In the genomic region with DNA sequence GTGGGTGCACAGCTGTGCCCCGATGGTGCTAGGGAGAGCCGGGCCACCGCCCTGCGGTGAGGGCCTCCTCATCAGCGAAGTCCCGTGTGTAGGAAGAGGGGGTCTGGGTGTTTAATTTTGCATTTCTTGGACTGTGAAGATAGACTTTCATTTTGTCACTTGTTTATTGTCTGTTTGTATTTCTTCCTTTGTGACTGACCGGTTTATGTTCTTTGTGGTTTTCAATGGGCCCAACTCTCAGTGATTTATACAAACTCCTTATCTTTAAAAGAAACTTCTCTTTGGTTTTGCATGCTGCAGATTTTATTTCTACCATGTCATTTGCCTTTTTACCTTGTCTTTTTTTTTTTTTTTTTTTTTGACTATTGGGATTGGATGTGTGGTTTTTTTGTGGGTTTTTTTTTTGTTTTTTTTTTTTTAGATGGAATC, we compare ENCODE assay signal across 12 cellular contexts.
DNase-seq lines count a peak whose midpoint lies in the region; ATAC-seq and TF ChIP-seq lines count a peak whose summit lies in the region.
"Had no signal": no experiment of that assay in that cellular context is flagged by ENCODE, and none has a peak within 500 bp of the region (broad histone marks: within the 10 kb centered on the region; RNA-seq: fewer than 3 reads in every experiment).

No MANE protein-coding gene starts in this region.

- peak overlapping the region in 1 of 2 experiments; percentile 68 for H2BK12ac ChIP-seq in mesenchymal stem cell (ENCODE audit: low read length in 2 of 2)

- CTCF ChIA-PET in HEK293T (lab: Yijun Ruan, JAX), result no interaction called here

- peak overlapping the region; percentile 67 for H2AK5ac ChIP-seq in mesenchymal stem cell (ENCODE audit: low read length, severe bottlenecking)

- H3K4me1 Mint-ChIP-seq in chondrocyte (ENCODE audit: low read depth), result peaks cover 46% of the 10 kb centered on the region

- peaks cover 9% of the 10 kb centered on the region for H3K36me3 Mint-ChIP-seq in chondrocyte (ENCODE audit: low read depth)
- H3K36me3 Mint-ChIP-seq: naive B cell had no signal

- H3K9ac ChIP-seq in mesenchymal stem cell (ENCODE audit: low read length), result peak overlapping the region; percentile 69

- H3K36me3 ChIP-seq in mesenchymal stem cell (ENCODE audit: control insufficient read depth in 1 of 2, insufficient read depth in 2 of 2, low read depth in 1 of 2, low read length in 2 of 2) (peaks cover 7 to 72% of the 10 kb centered on the region in 2 experiments), tibial artery (peaks cover 20 to 26% (median 23%) of the 10 kb centered on the region in 3 donors)

- H2BK15ac ChIP-seq in mesenchymal stem cell (ENCODE audit: low read depth, poor library complexity, severe bottlenecking), result no peak overlapping the region

- POLR2A ChIA-PET in HEK293T (lab: Yijun Ruan, JAX), result no interaction called here

- H4K8ac ChIP-seq in mesenchymal stem cell (ENCODE audit: low read length), result peak overlapping the region; percentile 71

- DNase-seq in HEK293T (ENCODE audit: extremely low spot score), result no peak
- peak; percentile 61 for DNase-seq in chondrocyte (ENCODE audit: low spot score)
- peak; percentile 81 for DNase-seq in mesenchymal stem cell
- no peak for DNase-seq in tibial artery
- no peak for DNase-seq in NCI-H510A treated with DMSO at 0.1 percent for 48 hours (lab: John Stamatoyannopoulos, UW)
- DNase-seq in stimulated activated CD4-positive, alpha-beta T cell treated with anti-CD3 and anti-CD28 coated beads, Interleukin-12 subunit alpha, Interleukin-12 subunit beta, amount 100 ng/mL, for 4 hours, result no peak
- no peak for DNase-seq in C1 segment of cervical spinal cord (lab: John Stamatoyannopoulos, UW)
- DNase-seq: activated CD4-positive, alpha-beta memory T cell treated with anti-CD3 and anti-CD28 coated beads, Interleukin-2, amount 10 ng/mL, durations not matched to agents 7 days and 5 days; naive B cell; NCI-H1694; SHP77 had no signal

- H3K4me2 ChIP-seq in mesenchymal stem cell (ENCODE audit: low read length, poor library complexity, severe bottlenecking), result peak overlapping the region; percentile 39

- H4K91ac ChIP-seq in mesenchymal stem cell (ENCODE audit: low read length), result no peak overlapping the region

- H2BK120ac ChIP-seq in mesenchymal stem cell (ENCODE audit: low read depth, low read length), result no peak overlapping the region

- peak overlapping the region; percentile 97 for H3K27ac Mint-ChIP-seq in chondrocyte (ENCODE audit: unreplicated experiment)
- H3K27ac Mint-ChIP-seq: activated CD4-positive, alpha-beta memory T cell treated with anti-CD3 and anti-CD28 coated beads, Interleukin-2, amount 10 ng/mL, durations not matched to agents 7 days and 5 days had no signal

- H3K4me3 Mint-ChIP-seq in chondrocyte (ENCODE audit: unreplicated experiment), result no peak overlapping the region
- H3K4me3 Mint-ChIP-seq: activated CD4-positive, alpha-beta memory T cell treated with anti-CD3 and anti-CD28 coated beads, Interleukin-2, amount 10 ng/mL, durations not matched to agents 7 days and 5 days; naive B cell had no signal

- no peak overlapping the region for H2AFZ ChIP-seq in mesenchymal stem cell (ENCODE audit: low read depth, low read length)

- H3K9me3 Mint-ChIP-seq in chondrocyte (ENCODE audit: low read depth), result no peaks in the 10 kb centered on the region

- H3K4me1 ChIP-seq in mesenchymal stem cell (ENCODE audit: control insufficient read depth, insufficient read depth, low read depth, low read length) (peaks cover 72% of the 10 kb centered on the region), tibial artery (peaks cover 0 to 82% (median 47%) of the 10 kb centered on the region in 4 donors)

- H3K79me1 ChIP-seq in mesenchymal stem cell (replicated peaks; ENCODE audit: low read length, poor library complexity, severe bottlenecking), result peaks cover 20% of the 10 kb centered on the region

- no peak overlapping the region for H3K4ac ChIP-seq in mesenchymal stem cell (ENCODE audit: low read depth in 1 of 2, low read length in 2 of 2)

- H3K14ac ChIP-seq in mesenchymal stem cell (ENCODE audit: low read length in 2 of 2), result no peak overlapping the region

- H3K9me3 ChIP-seq in mesenchymal stem cell (ENCODE audit: control insufficient read depth, low read length), result no peaks in the 10 kb centered on the region
- no peaks in the 10 kb centered on the region for H3K9me3 ChIP-seq in tibial artery

- WGBS in mesenchymal stem cell, result 35% methylated on average over 3 of the region's 7 CpGs

- H3K27me3 ChIP-seq in mesenchymal stem cell (ENCODE audit: control insufficient read depth in 1 of 2, insufficient read depth in 1 of 2, low read length in 2 of 2) (no peaks in the 10 kb centered on the region), tibial artery (no peaks in the 10 kb centered on the region)

- H3K27ac ChIP-seq in mesenchymal stem cell (ENCODE audit: low read length, poor library complexity, severe bottlenecking) (peak overlapping the region; percentile 70), tibial artery (peak overlapping the region; percentile 87 to 90)

- peak overlapping the region; percentile 25 to 52 for H3K18ac ChIP-seq in mesenchymal stem cell (ENCODE audit: low read depth in 1 of 2, low read length in 2 of 2)

- peak overlapping the region in 1 of 2 experiments; percentile 50 for H3K23ac ChIP-seq in mesenchymal stem cell (ENCODE audit: low read length in 2 of 2)

- ATAC-seq in GM21390 (IDR thresholded peaks at IDR 0.05; ENCODE audit: unreplicated experiment), result no peak

- H3K4me3 ChIP-seq in mesenchymal stem cell (ENCODE audit: insufficient read depth in 1 of 2, low read depth in 1 of 2, low read length in 2 of 2), result no peak overlapping the region
- no peak overlapping the region for H3K4me3 ChIP-seq in tibial artery

- intact Hi-C loops in tibial artery (cut with DNase I; ENCODE audit: low total_unique reads), result no loop called here

- no peak overlapping the region for H2BK5ac ChIP-seq in mesenchymal stem cell (ENCODE audit: low read depth, low read length, poor library complexity, severe bottlenecking)

- TF ChIP-seq CTCF in chondrocyte (IDR thresholded peaks at IDR 0.05), result no peak
- TF ChIP-seq CTCF in tibial artery (IDR thresholded peaks at IDR 0.05), result no peak

- H3K27me3 Mint-ChIP-seq in chondrocyte (ENCODE audit: low read depth), result no peaks in the 10 kb centered on the region

TF ChIP-seq in HEK293T, 16 proteins besides CTCF, POLR2A, EP300 and RAD21:
- TF ChIP-seq FOXA1 (IDR thresholded peaks at IDR 0.05) (no peak), TARDBP (IDR thresholded peaks at IDR 0.05) (no peak), LEF1 (IDR thresholded peaks at IDR 0.05; ENCODE audit: borderline replicate concordance) (no peak), SP1 (IDR thresholded peaks at IDR 0.05) (no peak), FOXK2 (IDR thresholded peaks at IDR 0.05) (no peak), ELF4 (IDR thresholded peaks at IDR 0.05) (no peak)
- TF ChIP-seq, protein P1, sequence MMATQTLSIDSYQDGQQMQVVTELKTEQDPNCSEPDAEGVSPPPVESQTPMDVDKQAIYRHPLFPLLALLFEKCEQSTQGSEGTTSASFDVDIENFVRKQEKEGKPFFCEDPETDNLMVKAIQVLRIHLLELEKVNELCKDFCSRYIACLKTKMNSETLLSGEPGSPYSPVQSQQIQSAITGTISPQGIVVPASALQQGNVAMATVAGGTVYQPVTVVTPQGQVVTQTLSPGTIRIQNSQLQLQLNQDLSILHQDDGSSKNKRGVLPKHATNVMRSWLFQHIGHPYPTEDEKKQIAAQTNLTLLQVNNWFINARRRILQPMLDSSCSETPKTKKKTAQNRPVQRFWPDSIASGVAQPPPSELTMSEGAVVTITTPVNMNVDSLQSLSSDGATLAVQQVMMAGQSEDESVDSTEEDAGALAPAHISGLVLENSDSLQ (IDR thresholded peaks at IDR 0.05), result peak; percentile 14; the same call in 1 of the 2 replicates

Comparison
In these comparisons a context has a peak if more than half of its experiments do, and no peak if none do; other contexts are left out.
1. DNase-seq: peak in chondrocyte (single experiment) and mesenchymal stem cell (single experiment); none in HEK293T (single experiment), tibial artery (0 of 2), NCI-H510A treated with DMSO at 0.1 percent for 48 hours (single experiment), stimulated activated CD4-positive, alpha-beta T cell treated with anti-CD3 and anti-CD28 coated beads, Interleukin-12 subunit alpha, Interleukin-12 subunit beta, amount 100 ng/mL, for 4 hours (single experiment) and C1 segment of cervical spinal cord (0 of 14).